Comparison of ENCODE assay signal across 18 cellular contexts in the genomic region with DNA sequence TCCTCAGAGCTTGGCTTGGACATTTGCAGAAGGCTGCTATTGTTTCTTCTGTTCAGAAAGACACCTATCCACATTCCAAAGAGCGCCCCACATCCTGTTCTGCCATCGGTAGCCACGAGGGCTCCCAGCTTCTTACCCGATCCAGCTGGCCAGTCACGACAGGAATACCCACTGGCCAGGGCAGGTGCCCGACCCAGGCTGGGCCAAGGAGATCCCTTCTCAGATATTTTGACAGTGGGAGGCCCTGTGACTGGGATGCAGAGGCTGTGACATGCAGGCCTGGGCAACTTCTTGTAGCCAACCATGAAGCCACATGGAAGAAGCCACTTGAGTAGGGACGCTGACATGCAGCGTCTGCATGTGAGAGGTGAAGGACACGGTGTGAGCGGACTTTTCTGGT. TPM values are rescaled to one million over a fixed set of nuclear protein-coding genes. Genes with fewer than 3 reads are reported as not detected.
DNase-seq lines count a peak whose midpoint lies in the region; ATAC-seq, FAIRE-seq and TF ChIP-seq lines count a peak whose summit lies in the region.
"Had no signal": no experiment of that assay in that cellular context is flagged by ENCODE, and none has a peak within 500 bp of the region (broad histone marks: within the 10 kb centered on the region; RNA-seq: fewer than 3 reads in every experiment).

No MANE protein-coding gene starts in this region.

- peak overlapping the region; percentile 14; the same call in 1 of the 2 replicates for H4K8ac ChIP-seq in H1 (ENCODE audit: extremely low read depth, insufficient read depth, low read length)

- no peak overlapping the region for H3K9ac ChIP-seq in H1 (replicated peaks in 1 of 4; ENCODE audit: extremely low read depth in 1 of 4, low read depth in 3 of 4, low read length in 3 of 4)
- H3K9ac ChIP-seq: BLaER1 treated with 17β-estradiol and CSF1 and Interleukin-3, amounts not matched to agents 10 nM and 100 nM had no signal

- H3K79me2 ChIP-seq in H1 (ENCODE audit: control insufficient read depth in 1 of 2, insufficient read depth in 2 of 2, low read length in 2 of 2): no peaks in the 10 kb centered on the region

- ATAC-seq in Right ventricle myocardium superior (ENCODE audit: poor library complexity) (no peak), left cardiac atrium (no peak), mucosa of descending colon (no peak), aorta (ENCODE audit: low FRiP score) (no peak)
- ATAC-seq in stimulated activated naive CD8-positive, alpha-beta T cell treated with anti-CD3 and anti-CD28 coated beads, Interleukin-15, amount 100 ng/mL, for 72 hours: no peak
- ATAC-seq: HCT116 had no signal

- H3K36me3 ChIP-seq in H1 (ENCODE audit: control insufficient read depth in 2 of 4, insufficient read depth in 4 of 4, low read length in 3 of 4) (no peaks in the 10 kb centered on the region), mucosa of descending colon (ENCODE audit: low read depth) (no peaks in the 10 kb centered on the region), aorta (ENCODE audit: control insufficient read depth in 1 of 2, insufficient read depth in 2 of 2, low read length in 1 of 2) (no peaks in the 10 kb centered on the region)
- H3K36me3 ChIP-seq: BLaER1 treated with 17β-estradiol and CSF1 and Interleukin-3, amounts not matched to agents 10 nM and 100 nM had no signal

- no peak for TF ChIP-seq POLR2A in H1 (IDR thresholded peaks at IDR 0.05; ENCODE audit: control extremely low read depth in 1 of 2, low read depth in 2 of 2, low read length in 2 of 2)

- H3K27ac ChIP-seq in H1 (ENCODE audit: low read depth, low read length) (no peak overlapping the region), aorta (ENCODE audit: low read depth in 1 of 2, low read length in 2 of 2) (no peak overlapping the region)
- H3K27ac ChIP-seq: BLaER1 treated with 17β-estradiol and CSF1 and Interleukin-3, amounts not matched to agents 10 nM and 100 nM; HL-60 had no signal

- H3K9me3 ChIP-seq in H1 (ENCODE audit: insufficient read depth in 2 of 2, low read depth in 1 of 2, low read length in 1 of 2) (peaks cover 76 to 94% of the 10 kb centered on the region in 2 experiments), mucosa of descending colon (no peaks in the 10 kb centered on the region), aorta (ENCODE audit: control insufficient read depth, low read length) (no peaks in the 10 kb centered on the region)

- no peak overlapping the region for H3K18ac ChIP-seq in H1 (ENCODE audit: extremely low read depth, low read length)

- no peaks in the 10 kb centered on the region for H3K9me3 Mint-ChIP-seq in stimulated activated naive CD8-positive, alpha-beta T cell treated with anti-CD3 and anti-CD28 coated beads, Interleukin-15, amount 100 ng/mL, for 72 hours
- H3K9me3 Mint-ChIP-seq: CD4-positive, alpha-beta T cell had no signal

- H3K79me1 ChIP-seq in H1 (ENCODE audit: low read depth, low read length): no peaks in the 10 kb centered on the region

- no peaks in the 10 kb centered on the region for H3K27me3 Mint-ChIP-seq in stimulated activated naive CD8-positive, alpha-beta T cell treated with anti-CD3 and anti-CD28 coated beads, Interleukin-15, amount 100 ng/mL, for 72 hours

- H4K91ac ChIP-seq in H1 (replicated peaks; ENCODE audit: insufficient read length, low read length): no peak overlapping the region

- DNase-seq in Right ventricle myocardium superior (peak; percentile 17), left cardiac atrium (no peak), H1 (ENCODE audit: low read depth in 1 of 2, low spot score in 2 of 2) (no peak), mucosa of descending colon (peak in 2 of 3 donors; percentile 2 to 8), aorta (peak; percentile 34 to 41), DMS 273 treated with DMSO at 0.1 percent for 48 hours (lab: John Stamatoyannopoulos, UW) (no peak), DMS153 (lab: John Stamatoyannopoulos, UW) (no peak)
- DNase-seq in stimulated activated naive CD8-positive, alpha-beta T cell treated with anti-CD3 and anti-CD28 coated beads, Interleukin-15, amount 100 ng/mL, for 72 hours: no peak
- DNase-seq: ACHN; Calu3; CD4-positive, alpha-beta T cell; DND-41; GF-D8 had no signal

- H3K23ac ChIP-seq in H1 (ENCODE audit: insufficient read length): no peak overlapping the region

- H3K4ac ChIP-seq in H1 (replicated peaks; ENCODE audit: insufficient read length, low read depth, low read length): no peak overlapping the region

- 90% methylated on average over 7 of the region's 10 CpGs; no CpG with 5 or more reads in 1 of the 2 experiments for WGBS in H1 (ENCODE audit: extremely low coverage in 1 of 2, insufficient coverage in 1 of 2, insufficient read length in 1 of 2, insufficient replicate concordance in 2 of 2, low coverage in 1 of 2, low lambda C conversion rate in 2 of 2, missing lambda C conversion rate in 1 of 2), 2 experiments
- WGBS in aorta, 2 donors: 91 to 94% methylated on average over 10 of the region's 10 CpGs

- no peaks in the 10 kb centered on the region for H4K20me1 ChIP-seq in H1 (replicated peaks in 1 of 2; ENCODE audit: control insufficient read depth in 1 of 2, insufficient read depth in 2 of 2, low read length in 2 of 2)
- H4K20me1 ChIP-seq: BLaER1 treated with 17β-estradiol and CSF1 and Interleukin-3, amounts not matched to agents 10 nM and 100 nM had no signal

- no peak overlapping the region for H2BK120ac ChIP-seq in H1 (replicated peaks; ENCODE audit: low read depth, low read length)

- H3K27me3 ChIP-seq in H1 (replicated peaks in 1 of 4; ENCODE audit: control insufficient read depth in 3 of 4, extremely low read depth in 1 of 4, insufficient read depth in 3 of 4, low read length in 3 of 4) (no peaks in the 10 kb centered on the region), aorta (ENCODE audit: control insufficient read depth in 1 of 2, insufficient read depth in 2 of 2, low read length in 1 of 2) (no peaks in the 10 kb centered on the region)
- H3K27me3 ChIP-seq: BLaER1 treated with 17β-estradiol and CSF1 and Interleukin-3, amounts not matched to agents 10 nM and 100 nM had no signal

- no peak overlapping the region for H2BK5ac ChIP-seq in H1 (ENCODE audit: low read depth, low read length)

- no peak overlapping the region for H2BK12ac ChIP-seq in H1 (ENCODE audit: low read depth, low read length)

- intact Hi-C loops in Right ventricle myocardium superior (cut with DNase I): no loop called here
- intact Hi-C loops in left cardiac atrium (cut with DNase I): no loop called here
- intact Hi-C loops in mucosa of descending colon (cut with DNase I, micrococcal nuclease): no loop called here
- intact Hi-C loops in aorta (cut with DNase I): no loop called here

- H3K23me2 ChIP-seq in H1 (ENCODE audit: low read depth, low read length): peaks cover 2% of the 10 kb centered on the region; the same call in 1 of the 2 replicates

- no peak overlapping the region for H2BK15ac ChIP-seq in H1 (ENCODE audit: low read length)

- FAIRE-seq in H1 (lab: Jason Lieb, UNC): no peak
- FAIRE-seq: GM19239, H54 had no signal

- CTCF ChIA-PET in H1 (lab: Charles Lee; ENCODE audit: partially characterized antibody): no interaction called here

- no peak overlapping the region for H3K27ac Mint-ChIP-seq in stimulated activated naive CD8-positive, alpha-beta T cell treated with anti-CD3 and anti-CD28 coated beads, Interleukin-15, amount 100 ng/mL, for 72 hours
- H3K27ac Mint-ChIP-seq: CD4-positive, alpha-beta T cell had no signal

- POLR2A ChIA-PET in H1 (lab: Charles Lee; ENCODE audit: partially characterized antibody): no interaction called here

- no peak for TF ChIP-seq CTCF in H1 (IDR thresholded peaks at IDR 0.05; ENCODE audit: control extremely low read depth in 1 of 3, insufficient read depth in 1 of 3, low read depth in 1 of 3, low read length in 3 of 3)
- no peak for TF ChIP-seq CTCF in mucosa of descending colon (IDR thresholded peaks at IDR 0.05)

- H3K4me1 Mint-ChIP-seq in stimulated activated naive CD8-positive, alpha-beta T cell treated with anti-CD3 and anti-CD28 coated beads, Interleukin-15, amount 100 ng/mL, for 72 hours: no peaks in the 10 kb centered on the region

- H3K4me2 ChIP-seq in H1 (ENCODE audit: insufficient read depth in 1 of 2, low read depth in 2 of 2, low read length in 2 of 2): no peak overlapping the region
- H3K4me2 ChIP-seq: BLaER1 treated with 17β-estradiol and CSF1 and Interleukin-3, amounts not matched to agents 10 nM and 100 nM had no signal

- H3K4me3 Mint-ChIP-seq in stimulated activated naive CD8-positive, alpha-beta T cell treated with anti-CD3 and anti-CD28 coated beads, Interleukin-15, amount 100 ng/mL, for 72 hours: no peak overlapping the region
- H3K4me3 Mint-ChIP-seq: CD4-positive, alpha-beta T cell had no signal

- no peak for TF ChIP-seq EP300 in H1 (IDR thresholded peaks at IDR 0.05; ENCODE audit: borderline replicate concordance in 1 of 2, low read depth in 2 of 2, low read length in 2 of 2)

- no peak overlapping the region for H3K56ac ChIP-seq in H1 (replicated peaks; ENCODE audit: insufficient read length, low read depth, low read length)

- no peak overlapping the region for H2AFZ ChIP-seq in H1 (ENCODE audit: low read length)

- no peak overlapping the region for H2BK20ac ChIP-seq in H1 (ENCODE audit: low read length)

- H3K4me1 ChIP-seq in H1 (replicated peaks in 1 of 4; ENCODE audit: control insufficient read depth in 3 of 4, insufficient read depth in 4 of 4, low read length in 3 of 4) (peaks cover 0 to 2% (median 0%) of the 10 kb centered on the region in 4 experiments; a peak in 1 of 7 replicates), mucosa of descending colon (ENCODE audit: low read depth) (no peaks in the 10 kb centered on the region), aorta (ENCODE audit: control insufficient read depth in 1 of 2, insufficient read depth in 2 of 2, low read length in 2 of 2) (no peaks in the 10 kb centered on the region)

- no peak overlapping the region for H2AK5ac ChIP-seq in H1 (ENCODE audit: low read depth, low read length)

- no peak overlapping the region for H3K14ac ChIP-seq in H1 (ENCODE audit: insufficient read length)

- H3K4me3 ChIP-seq in H1 (ENCODE audit: extremely low read depth in 1 of 4, insufficient read depth in 2 of 4, low read depth in 3 of 4, low read length in 4 of 4) (no peak overlapping the region), mucosa of descending colon (no peak overlapping the region), aorta (ENCODE audit: low read length in 2 of 2) (no peak overlapping the region)
- H3K4me3 ChIP-seq: BLaER1 treated with 17β-estradiol and CSF1 and Interleukin-3, amounts not matched to agents 10 nM and 100 nM had no signal

- no peak overlapping the region for H4K5ac ChIP-seq in H1 (ENCODE audit: insufficient read length, low read depth, low read length)

- no peak for TF ChIP-seq RAD21 in H1 (IDR thresholded peaks at IDR 0.05 in 1 of 2, conservative IDR thresholded peaks at IDR 0.05 in 1 of 2; ENCODE audit: low read depth in 2 of 2, low read length in 2 of 2)

RNA-seq across cellular contexts. Expression of a gene that starts 34.5 kb away (rescaled TPM):
- total RNA-seq in Right ventricle myocardium superior (8.4 TPM), left cardiac atrium (1 to 10 TPM; 2.6 to 4.1 TPM), mucosa of descending colon (10 to 100 TPM in 1 of 3 donors, 1 to 10 TPM in 2; 3.0 to 12.5 (median 4.1) TPM), aorta (10 to 100 TPM in 1 of 2 donors, 1 to 10 TPM in 1; 7.7 to 10.7 TPM)
- 1.9 and 2.9 TPM in 2 replicates for total RNA-seq in H1 (2021; fragmentation: NEBNext Ultra II Directional; extraction: Animal tissue kit (Norgen Biotek cat#: 25700))
- polyA plus RNA-seq in H1 (2011; rRNA removed) (0.33 and 0.53 TPM in 2 replicates), aorta (1 to 10 TPM; 2.9 to 7.6 TPM)
- polyA plus RNA-seq in H1 (2011; cell fraction: cytosol; rRNA removed): 1.2 TPM
- polyA plus RNA-seq in H1 (2011; cell fraction: nucleus; rRNA removed): 1.3 TPM
- polyA plus RNA-seq in H1 (2012, experiment 1 of 2): 0.52 to 0.88 TPM (median 0.61 TPM) in 4 replicates
- polyA plus RNA-seq in H1 (2012, experiment 2 of 2): 0.10 TPM
- polyA plus RNA-seq in H1 (2013, experiment 1 of 2): 0.95 TPM
- polyA plus RNA-seq in H1 (2013, experiment 2 of 2): 1.1 TPM
- 0.16 and 0.49 TPM in 2 replicates for polyA minus RNA-seq in H1 (2011; rRNA and poly(A)+ RNA removed)
- not detected for polyA minus RNA-seq in H1 (2011; cell fraction: cytosol; rRNA and poly(A)+ RNA removed)
- polyA minus RNA-seq in H1 (2011; cell fraction: nucleus; rRNA and poly(A)+ RNA removed): not detected

RNA-seq across cellular contexts. Expression of a gene that starts 57.4 kb away (rescaled TPM):
- 0.54 TPM for total RNA-seq in Right ventricle myocardium superior
- total RNA-seq in left cardiac atrium: under 1 TPM; 0.29 to 0.84 TPM
- 3.8 and 4.6 TPM in 2 replicates for total RNA-seq in H1 (2021; fragmentation: NEBNext Ultra II Directional; extraction: Animal tissue kit (Norgen Biotek cat#: 25700))
- polyA plus RNA-seq in H1 (2011; rRNA removed): 1.6 and 2.6 TPM in 2 replicates
- 0.72 TPM for polyA plus RNA-seq in H1 (2011; cell fraction: cytosol; rRNA removed)
- 6.7 TPM for polyA plus RNA-seq in H1 (2011; cell fraction: nucleus; rRNA removed)
- 0.66 to 2.7 TPM (median 2.0 TPM) in 4 replicates for polyA plus RNA-seq in H1 (2012, experiment 1 of 2)
- polyA plus RNA-seq in H1 (2012, experiment 2 of 2): 1.6 TPM
- polyA plus RNA-seq in H1 (2013, experiment 1 of 2): 7.0 TPM
- polyA plus RNA-seq in H1 (2013, experiment 2 of 2): 6.0 TPM
- polyA minus RNA-seq in H1 (2011; rRNA and poly(A)+ RNA removed): 0.47 and 1.6 TPM in 2 replicates
- polyA minus RNA-seq in H1 (2011; cell fraction: cytosol; rRNA and poly(A)+ RNA removed): 1.8 TPM
- 6.0 TPM for polyA minus RNA-seq in H1 (2011; cell fraction: nucleus; rRNA and poly(A)+ RNA removed)
- total RNA-seq in mucosa of descending colon: 10 to 100 TPM; 24.4 to 44.0 (median 35.8) TPM
- 1 to 10 TPM; 1.4 to 2.8 TPM for total RNA-seq in aorta
- polyA plus RNA-seq in aorta: 1 to 10 TPM in 1 of 2 donors, not detected in 1; 1.4 TPM

Comparison
In these comparisons a context has a peak if more than half of its experiments do, and no peak if none do; other contexts are left out.
1. DNase-seq: peak in Right ventricle myocardium superior (single experiment), mucosa of descending colon (2 of 3) and aorta (2 of 2); none in left cardiac atrium (single experiment), H1 (0 of 2), stimulated activated naive CD8-positive, alpha-beta T cell treated with anti-CD3 and anti-CD28 coated beads, Interleukin-15, amount 100 ng/mL, for 72 hours (0 of 2), DMS 273 treated with DMSO at 0.1 percent for 48 hours (single experiment) and DMS153 (single experiment).